Comparison of ENCODE assay signal across 27 cellular contexts in the genomic region with DNA sequence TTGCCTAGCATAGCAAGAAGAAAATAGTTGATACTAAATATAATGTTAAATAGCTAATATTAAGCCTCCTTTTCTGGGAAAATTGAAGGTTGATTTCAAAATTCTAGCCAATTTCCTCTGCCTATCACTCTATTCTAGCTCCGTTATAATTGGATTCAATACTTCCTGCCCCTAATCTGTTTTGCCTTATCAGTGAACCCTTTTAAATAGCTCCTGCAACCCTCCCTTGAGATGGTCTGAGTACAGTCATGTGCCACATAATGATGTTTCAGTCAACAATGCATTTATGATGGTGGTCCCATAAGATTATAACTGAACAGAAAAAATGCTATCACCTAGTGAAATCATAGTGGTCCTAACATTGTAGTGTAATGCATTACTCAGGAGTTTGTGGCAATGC.
"Had no signal": no experiment of that assay in that cellular context is flagged by ENCODE, and none has a peak within 500 bp of the region (broad histone marks: within the 10 kb centered on the region; RNA-seq: fewer than 3 reads in every experiment).

No MANE protein-coding gene starts in this region.

- DNase-seq: natural killer cell; occipital lobe; ovary; posterior cingulate gyrus; psoas muscle; right cardiac atrium; right lobe of liver; sigmoid colon; small intestine; stimulated activated CD4-positive, alpha-beta T cell treated with anti-CD3 and anti-CD28 coated beads, Interleukin-15, amount 100 ng/mL, for 24 hours; stimulated activated CD4-positive, alpha-beta T cell treated with anti-CD3 and anti-CD28 coated beads, Interleukin-2, amount 100 ng/mL, for 24 hours; stimulated activated CD4-positive, alpha-beta T cell treated with anti-CD3 and anti-CD28 coated beads, Interleukin-2, amount 100 ng/mL, for 48 hours; stimulated activated CD4-positive, alpha-beta T cell treated with anti-CD3 and anti-CD28 coated beads, Interleukin-4, amount 100 ng/mL, for 4 hours; stimulated activated CD8-positive, alpha-beta memory T cell treated with anti-CD3 and anti-CD28 coated beads, Interleukin-4, amount 100 ng/mL, for 48 hours; stimulated activated naive CD4-positive, alpha-beta T cell; stimulated activated naive CD8-positive, alpha-beta T cell treated with anti-CD3 and anti-CD28 coated beads, Interleukin-15, amount 100 ng/mL, for 72 hours; stimulated activated naive CD8-positive, alpha-beta T cell treated with anti-CD3 and anti-CD28 coated beads, Interleukin-15, Interleukin-2, amounts not matched to agents 100 U/mL and 50 U/mL, for 24 hours; substantia nigra; testis; tibial artery; transverse colon; upper lobe of right lung; uterus had no signal

- H3K27me3 ChIP-seq: neural progenitor cell, ovary, right lobe of liver, sigmoid colon, suprapubic skin, testis, tibial artery, transverse colon, upper lobe of right lung, uterus had no signal

- H3K9me3 ChIP-seq: ovary, psoas muscle, right lobe of liver, sigmoid colon, suprapubic skin, testis, tibial artery, transverse colon, upper lobe of right lung, uterus had no signal

- ATAC-seq: natural killer cell; psoas muscle; right cardiac atrium; right lobe of liver; stimulated activated memory B cell treated with anti-CD40 and anti-IgM and Interleukin-4, amounts not matched to agents 10 μg/mL and 1 μg/mL and 100 μg/mL, for 72 hours; stimulated activated naive CD8-positive, alpha-beta T cell treated with anti-CD3 and anti-CD28 coated beads, Interleukin-15, amount 100 ng/mL, for 72 hours; stimulated activated naive CD8-positive, alpha-beta T cell treated with anti-CD3 and anti-CD28 coated beads, Interleukin-15, Interleukin-2, amounts not matched to agents 100 U/mL and 50 U/mL, for 24 hours; upper lobe of right lung had no signal

- FAIRE-seq: small intestine had no signal

- H3K36me3 ChIP-seq: neural progenitor cell, ovary, right lobe of liver, sigmoid colon, suprapubic skin, tibial artery, transverse colon, upper lobe of right lung, uterus had no signal

- H3K4me3 ChIP-seq: neural progenitor cell, ovary, psoas muscle, right lobe of liver, sigmoid colon, suprapubic skin, testis, tibial artery, transverse colon, upper lobe of right lung, uterus had no signal

- H3K4me1 ChIP-seq: neural progenitor cell, parathyroid adenoma, psoas muscle, right lobe of liver, sigmoid colon, suprapubic skin, testis, tibial artery, upper lobe of right lung, uterus had no signal
